In genomic region chr19:10421240-10421948, GRCh38 we compare ENCODE assay signal across 8 cellular contexts. TPM values are rescaled to one million over a fixed set of nuclear protein-coding genes. Genes with fewer than 3 reads are reported as not detected.
A peak's percentile ranks its signal among the peaks of the same experiment; 100 is the strongest.
DNase-seq lines count a peak whose midpoint lies in the region; ATAC-seq and TF ChIP-seq lines count a peak whose summit lies in the region.

No MANE protein-coding gene starts in this region.

- H3K9me3 ChIP-seq in neural progenitor cell (ENCODE audit: low read depth) = no peaks in the 10 kb centered on the region

- no peaks in the 10 kb centered on the region for H3K9me3 Mint-ChIP-seq in activated naive CD8-positive, alpha-beta T cell (ENCODE audit: low read depth)
- H3K9me3 Mint-ChIP-seq in neural progenitor cell = no peaks in the 10 kb centered on the region

- ATAC-seq in HG02678 (IDR thresholded peaks at IDR 0.05; ENCODE audit: unreplicated experiment) (no peak), HG02973 (IDR thresholded peaks at IDR 0.05; ENCODE audit: unreplicated experiment) (no peak)

- peaks cover 44% of the 10 kb centered on the region for H4K20me1 ChIP-seq in neural progenitor cell (ENCODE audit: low read depth)

- H3K4me2 ChIP-seq in neural progenitor cell = peak overlapping the region; percentile 73

- H3K4me1 ChIP-seq in neural progenitor cell = peaks cover 13% of the 10 kb centered on the region

- no peak for TF ChIP-seq CTCF in neural progenitor cell (IDR thresholded peaks at IDR 0.05)

- peaks cover 67% of the 10 kb centered on the region for H3K4me1 Mint-ChIP-seq in activated naive CD8-positive, alpha-beta T cell (ENCODE audit: low read depth)
- H3K4me1 Mint-ChIP-seq in neural progenitor cell = peaks cover 40% of the 10 kb centered on the region

- H3K4me3 Mint-ChIP-seq in activated naive CD8-positive, alpha-beta T cell = peak overlapping the region; percentile 69
- H3K4me3 Mint-ChIP-seq in neural progenitor cell = peak overlapping the region; percentile 84

- peaks cover 21% of the 10 kb centered on the region for H3K27me3 Mint-ChIP-seq in activated naive CD8-positive, alpha-beta T cell
- H3K27me3 Mint-ChIP-seq in neural progenitor cell (ENCODE audit: insufficient read depth, low read depth) = peaks cover 56% of the 10 kb centered on the region

- DNase-seq in NCI-H82 (lab: John Stamatoyannopoulos, UW) (peak; percentile 10), NCI-H82 treated with DMSO at 0.1 percent for 48 hours (lab: John Stamatoyannopoulos, UW; ENCODE audit: unreplicated experiment) (no peak), neural progenitor cell (ENCODE audit: low spot score) (no peak), NCI-H2227 (lab: John Stamatoyannopoulos, UW; ENCODE audit: unreplicated experiment) (no peak)
- DNase-seq in Jurkat, Clone E6-1 (ENCODE audit: low read depth, low spot score) = no peak

- H3K4me3 ChIP-seq in Jurkat, Clone E6-1 (ENCODE audit: low read length) = peak overlapping the region; percentile 84
- peak overlapping the region; percentile 59 for H3K4me3 ChIP-seq in neural progenitor cell

- H3K27me3 ChIP-seq in neural progenitor cell = peaks cover 100% of the 10 kb centered on the region

- no peaks in the 10 kb centered on the region for H3K79me2 ChIP-seq in neural progenitor cell (ENCODE audit: low read depth)

- no peaks in the 10 kb centered on the region for H3K36me3 ChIP-seq in neural progenitor cell

- no peaks in the 10 kb centered on the region for H3K36me3 Mint-ChIP-seq in activated naive CD8-positive, alpha-beta T cell
- H3K36me3 Mint-ChIP-seq in neural progenitor cell = no peaks in the 10 kb centered on the region

- no peak overlapping the region for H3K9ac ChIP-seq in neural progenitor cell

- H2AFZ ChIP-seq in neural progenitor cell (replicated peaks) = no peak overlapping the region

- no peak overlapping the region for H3K27ac ChIP-seq in neural progenitor cell

- H3K27ac Mint-ChIP-seq in activated naive CD8-positive, alpha-beta T cell = peak overlapping the region; percentile 31
- H3K27ac Mint-ChIP-seq in neural progenitor cell = no peak overlapping the region

- H3F3A ChIP-seq in neural progenitor cell (ENCODE audit: low read depth) = peaks cover 73% of the 10 kb centered on the region

RNA-seq across cellular contexts. Expression of gene PDE4A, which starts 1.1 kb away (rescaled TPM):
- polyA plus RNA-seq in Jurkat, Clone E6-1 (2012; ENCODE audit: insufficient read depth, insufficient read length) = 10.0 TPM
- 0.37 and 1.5 TPM in 2 replicates for total RNA-seq in neural progenitor cell (ENCODE audit: low replicate concordance)

RNA-seq across cellular contexts. Expression of gene CDC37, which starts 18.1 kb away (rescaled TPM):
- 232 TPM for polyA plus RNA-seq in Jurkat, Clone E6-1 (2012; ENCODE audit: insufficient read depth, insufficient read length)
- total RNA-seq in neural progenitor cell (ENCODE audit: low replicate concordance) = 142 and 211 TPM in 2 replicates

RNA-seq across cellular contexts. Expression of gene TYK2, which starts 41.0 kb away (rescaled TPM):
- polyA plus RNA-seq in Jurkat, Clone E6-1 (2012; ENCODE audit: insufficient read depth, insufficient read length) = 195 TPM
- total RNA-seq in neural progenitor cell (ENCODE audit: low replicate concordance) = 20.7 and 44.9 TPM in 2 replicates
